In genomic region chr1:112807117-112807516, GRCh38 we compare ENCODE assay signal across 16 cellular contexts.
"Had no signal": no experiment of that assay in that cellular context is flagged by ENCODE, and none has a peak within 500 bp of the region (broad histone marks: within the 10 kb centered on the region; RNA-seq: fewer than 3 reads in every experiment).

No MANE protein-coding gene starts in this region.

- H3K4me3 Mint-ChIP-seq: activated naive CD8-positive, alpha-beta T cell treated with anti-CD3 and anti-CD28 coated beads, Interleukin-2, amount 10 ng/mL, durations not matched to agents 7 days and 5 days; activated T-helper 1 cell treated with anti-CD3 and anti-CD28 coated beads, Interleukin-12 subunit alpha, Interleukin-12 subunit beta, Interleukin-2, Interleukin-4 antibody, amounts not matched to agents 30 ng/mL and 10 ng/mL and 1 ng/mL, durations not matched to agents 14 hours and 24 hours and 36 hours; naive thymus-derived CD4-positive, alpha-beta T cell had no signal

- H3K4me1 Mint-ChIP-seq: activated naive CD8-positive, alpha-beta T cell treated with anti-CD3 and anti-CD28 coated beads, Interleukin-2, amount 10 ng/mL, durations not matched to agents 7 days and 5 days; naive thymus-derived CD4-positive, alpha-beta T cell had no signal

- DNase-seq: activated CD4-positive, alpha-beta T cell treated with anti-CD3 and anti-CD28 coated beads, Interleukin-2, amount 50 U/mL, for 1 hour; activated CD8-positive, alpha-beta memory T cell treated with anti-CD3 and anti-CD28 coated beads for 24 hours; activated naive CD4-positive, alpha-beta T cell; activated naive CD8-positive, alpha-beta T cell treated with anti-CD3 and anti-CD28 coated beads, Interleukin-2, amount 10 ng/mL, durations not matched to agents 7 days and 5 days; brain microvascular endothelial cell; cortex of kidney; effector CD8-positive, alpha-beta T cell; heart right ventricle; naive thymus-derived CD4-positive, alpha-beta T cell; nucleus accumbens; posterior cingulate gyrus; stimulated activated naive CD8-positive, alpha-beta T cell treated with anti-CD3 and anti-CD28 coated beads, Interleukin-15, Interleukin-2, amounts not matched to agents 100 U/mL and 50 U/mL, for 24 hours; upper lobe of left lung had no signal

- H3K9me3 Mint-ChIP-seq: activated naive CD8-positive, alpha-beta T cell treated with anti-CD3 and anti-CD28 coated beads, Interleukin-2, amount 10 ng/mL, durations not matched to agents 7 days and 5 days; activated T-helper 1 cell treated with anti-CD3 and anti-CD28 coated beads, Interleukin-12 subunit alpha, Interleukin-12 subunit beta, Interleukin-2, Interleukin-4 antibody, amounts not matched to agents 30 ng/mL and 10 ng/mL and 1 ng/mL, durations not matched to agents 14 hours and 24 hours and 36 hours; naive thymus-derived CD4-positive, alpha-beta T cell had no signal

- H3K36me3 ChIP-seq: brain microvascular endothelial cell, heart right ventricle, right atrium auricular region, upper lobe of left lung had no signal

- H3K27ac Mint-ChIP-seq: activated naive CD8-positive, alpha-beta T cell treated with anti-CD3 and anti-CD28 coated beads, Interleukin-2, amount 10 ng/mL, durations not matched to agents 7 days and 5 days; activated T-helper 1 cell treated with anti-CD3 and anti-CD28 coated beads, Interleukin-12 subunit alpha, Interleukin-12 subunit beta, Interleukin-2, Interleukin-4 antibody, amounts not matched to agents 30 ng/mL and 10 ng/mL and 1 ng/mL, durations not matched to agents 14 hours and 24 hours and 36 hours; naive thymus-derived CD4-positive, alpha-beta T cell had no signal

- H3K27ac ChIP-seq: brain microvascular endothelial cell, right atrium auricular region, skin epidermis, upper lobe of left lung had no signal

- H3K36me3 Mint-ChIP-seq: activated naive CD8-positive, alpha-beta T cell treated with anti-CD3 and anti-CD28 coated beads, Interleukin-2, amount 10 ng/mL, durations not matched to agents 7 days and 5 days; naive thymus-derived CD4-positive, alpha-beta T cell had no signal

- H3K9me3 ChIP-seq: heart right ventricle, right atrium auricular region, upper lobe of left lung had no signal

- H3K4me1 ChIP-seq: right atrium auricular region had no signal

- H3K27me3 ChIP-seq: heart right ventricle, right atrium auricular region, upper lobe of left lung had no signal

- H3K4me3 ChIP-seq: heart right ventricle, right atrium auricular region, skin epidermis, upper lobe of left lung had no signal
